Comparison of ENCODE assay signal across 24 cellular contexts in the genomic region with DNA sequence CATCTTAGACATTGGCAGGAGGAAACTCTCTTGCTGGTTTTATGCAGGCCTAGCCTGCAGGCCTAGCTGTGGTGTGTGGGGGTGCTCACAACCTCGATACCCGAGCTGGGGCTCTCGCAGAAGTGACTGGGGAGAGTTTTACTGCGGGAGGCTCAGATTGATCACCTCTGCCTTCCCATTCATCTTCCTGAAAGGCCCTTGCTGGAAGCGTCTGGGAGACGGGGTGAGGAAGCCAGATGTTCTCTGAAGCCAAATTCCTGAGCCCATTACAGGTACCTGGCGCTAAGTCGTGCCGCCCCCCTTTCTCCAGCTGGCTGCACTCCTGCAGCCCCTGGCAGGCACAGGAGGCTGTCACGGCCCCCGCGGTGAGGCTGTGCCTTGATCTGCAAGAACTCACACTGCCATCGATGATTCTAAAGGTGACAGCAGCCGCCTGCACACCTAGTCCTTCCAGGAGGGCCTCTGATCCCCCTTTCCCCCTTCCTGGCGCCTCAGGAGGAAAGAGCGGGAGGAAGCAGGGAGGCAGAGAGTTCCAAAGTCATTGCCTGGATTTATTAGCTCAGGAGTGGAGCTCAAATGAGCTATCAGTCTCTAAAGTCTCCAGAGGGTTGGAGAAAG.
DNase-seq lines count a peak whose midpoint lies in the region; ATAC-seq and TF ChIP-seq lines count a peak whose summit lies in the region.
"Had no signal": no experiment of that assay in that cellular context is flagged by ENCODE, and none has a peak within 500 bp of the region (broad histone marks: within the 10 kb centered on the region; RNA-seq: fewer than 3 reads in every experiment).

No MANE protein-coding gene starts in this region.

- TF ChIP-seq CTCF in cardiac muscle cell (IDR thresholded peaks at IDR 0.05; ENCODE audit: low read depth, low read length) (no peak), right atrium auricular region (IDR thresholded peaks at IDR 0.05) (no peak), neural progenitor cell (IDR thresholded peaks at IDR 0.05) (no peak), vagina (IDR thresholded peaks at IDR 0.05) (no peak), chondrocyte (IDR thresholded peaks at IDR 0.05) (no peak)

- H3K27me3 Mint-ChIP-seq in neural progenitor cell (ENCODE audit: insufficient read depth, low read depth) (peaks cover 12% of the 10 kb centered on the region), chondrocyte (ENCODE audit: low read depth) (no peaks in the 10 kb centered on the region)
- H3K27me3 Mint-ChIP-seq: activated naive CD8-positive, alpha-beta T cell treated with anti-CD3 and anti-CD28 coated beads, Interleukin-2, amount 50 U/mL, for 24 hours; effector memory CD8-positive, alpha-beta T cell had no signal

- H3K27ac Mint-ChIP-seq in neural progenitor cell = no peak overlapping the region
- H3K27ac Mint-ChIP-seq in chondrocyte (ENCODE audit: unreplicated experiment) = no peak overlapping the region
- H3K27ac Mint-ChIP-seq: activated naive CD8-positive, alpha-beta T cell treated with anti-CD3 and anti-CD28 coated beads, Interleukin-2, amount 50 U/mL, for 24 hours; activated T-helper 2 cell treated with anti-CD3 and anti-CD28 coated beads, Interferon-gamma antibody, Interleukin-2, Interleukin-4, amounts not matched to agents 10 μg/mL and 5 μg/mL and 100 μg/mL, durations not matched to agents 14 hours and 24 hours and 36 hours had no signal

- no peak for DNase-seq in cardiac muscle cell (ENCODE audit: low read depth in 1 of 2, low spot score in 1 of 2)
- DNase-seq in right atrium auricular region (ENCODE audit: low spot score) = no peak
- peak; percentile 34 for DNase-seq in neural progenitor cell (ENCODE audit: low spot score)
- DNase-seq in vagina (ENCODE audit: extremely low spot score in 2 of 2) = no peak
- DNase-seq in chondrocyte (ENCODE audit: low spot score) = no peak
- DNase-seq in stimulated activated CD4-positive, alpha-beta T cell treated with anti-CD3 and anti-CD28 coated beads, Interleukin-1b, Interleukin-23, amount 100 ng/mL, for 48 hours = no peak
- DNase-seq: activated naive CD8-positive, alpha-beta T cell treated with anti-CD3 and anti-CD28 coated beads, Interleukin-2, amount 50 U/mL, for 24 hours; central memory CD4-positive, alpha-beta T cell; effector memory CD8-positive, alpha-beta T cell; GOT3; heart left ventricle; immature natural killer cell; left ventricle myocardium superior; mucosa of descending colon; NCI-H1105; NCI-H2081 treated with DMSO at 0.1 percent for 48 hours; T1000 had no signal

- H3K4me1 Mint-ChIP-seq in neural progenitor cell (peaks cover 39% of the 10 kb centered on the region), chondrocyte (ENCODE audit: low read depth) (peaks cover 39% of the 10 kb centered on the region)
- H3K4me1 Mint-ChIP-seq: activated naive CD8-positive, alpha-beta T cell treated with anti-CD3 and anti-CD28 coated beads, Interleukin-2, amount 50 U/mL, for 24 hours had no signal

- TF ChIP-seq POLR2A in vagina (IDR thresholded peaks at IDR 0.05) = no peak

- intact Hi-C loops in vagina (cut with DNase I) = no loop called here

- H3K27me3 ChIP-seq in cardiac muscle cell (no peaks in the 10 kb centered on the region), right atrium auricular region (no peaks in the 10 kb centered on the region), ectodermal cell (ENCODE audit: control insufficient read depth, insufficient read depth, low read length, poor library complexity, severe bottlenecking) (no peaks in the 10 kb centered on the region), neural progenitor cell (no peaks in the 10 kb centered on the region), vagina (no peaks in the 10 kb centered on the region)
- H3K27me3 ChIP-seq: BLaER1, heart left ventricle had no signal

- peak overlapping the region; percentile 35 for H3K4me2 ChIP-seq in neural progenitor cell
- H3K4me2 ChIP-seq: A549, BLaER1 had no signal

- H3K36me3 Mint-ChIP-seq in neural progenitor cell = peaks cover 4% of the 10 kb centered on the region
- peaks cover 10% of the 10 kb centered on the region for H3K36me3 Mint-ChIP-seq in chondrocyte (ENCODE audit: low read depth)

- ATAC-seq in HG02973 (IDR thresholded peaks at IDR 0.05; ENCODE audit: unreplicated experiment) = no peak
- ATAC-seq: A549; activated CD4-positive, CD25-positive, alpha-beta regulatory T cell treated with anti-CD3 and anti-CD28 coated beads, Interleukin-2, amount 50 U/mL, for 24 hours; activated naive CD8-positive, alpha-beta T cell treated with anti-CD3 and anti-CD28 coated beads, Interleukin-2, amount 50 U/mL, for 24 hours; effector memory CD8-positive, alpha-beta T cell; heart left ventricle; left ventricle myocardium superior; mucosa of descending colon had no signal

- H3K4me3 Mint-ChIP-seq in neural progenitor cell (no peak overlapping the region), chondrocyte (ENCODE audit: unreplicated experiment) (no peak overlapping the region)
- H3K4me3 Mint-ChIP-seq: activated naive CD8-positive, alpha-beta T cell treated with anti-CD3 and anti-CD28 coated beads, Interleukin-2, amount 50 U/mL, for 24 hours; effector memory CD8-positive, alpha-beta T cell; immature natural killer cell had no signal

- no peaks in the 10 kb centered on the region for H3K79me2 ChIP-seq in neural progenitor cell (ENCODE audit: low read depth)

- H3K9me3 Mint-ChIP-seq in neural progenitor cell (no peaks in the 10 kb centered on the region), chondrocyte (ENCODE audit: low read depth) (no peaks in the 10 kb centered on the region)
- H3K9me3 Mint-ChIP-seq: activated naive CD8-positive, alpha-beta T cell treated with anti-CD3 and anti-CD28 coated beads, Interleukin-2, amount 50 U/mL, for 24 hours; activated T-helper 2 cell treated with anti-CD3 and anti-CD28 coated beads, Interferon-gamma antibody, Interleukin-2, Interleukin-4, amounts not matched to agents 10 μg/mL and 5 μg/mL and 100 μg/mL, durations not matched to agents 14 hours and 24 hours and 36 hours; effector memory CD8-positive, alpha-beta T cell; immature natural killer cell had no signal

- no peak overlapping the region for H2AFZ ChIP-seq in neural progenitor cell (replicated peaks)

- H3K36me3 ChIP-seq in cardiac muscle cell (peaks cover 14% of the 10 kb centered on the region), right atrium auricular region (peaks cover 36% of the 10 kb centered on the region), ectodermal cell (ENCODE audit: control insufficient read depth, insufficient read depth, low read length) (peaks cover 5% of the 10 kb centered on the region), neural progenitor cell (no peaks in the 10 kb centered on the region), vagina (peaks cover 0 to 31% of the 10 kb centered on the region in 2 donors)

- no peak overlapping the region for H3K9ac ChIP-seq in neural progenitor cell
- H3K9ac ChIP-seq: BLaER1 had no signal

- peaks cover 67% of the 10 kb centered on the region for H4K20me1 ChIP-seq in neural progenitor cell (ENCODE audit: low read depth)

- H3K4me3 ChIP-seq in cardiac muscle cell = no peak overlapping the region
- no peak overlapping the region for H3K4me3 ChIP-seq in right atrium auricular region
- no peak overlapping the region for H3K4me3 ChIP-seq in ectodermal cell (ENCODE audit: insufficient read depth, low read depth, low read length)
- H3K4me3 ChIP-seq in neural progenitor cell = no peak overlapping the region
- H3K4me3 ChIP-seq in vagina = no peak overlapping the region
- H3K4me3 ChIP-seq: A549, BLaER1, heart left ventricle, mucosa of descending colon, SK-N-MC had no signal

- H3K4me1 ChIP-seq in cardiac muscle cell (ENCODE audit: low read depth) = no peaks in the 10 kb centered on the region
- H3K4me1 ChIP-seq in right atrium auricular region = peaks cover 0 to 62% of the 10 kb centered on the region in 2 donors
- H3K4me1 ChIP-seq in ectodermal cell (ENCODE audit: control insufficient read depth, insufficient read depth, low read length) = peaks cover 34% of the 10 kb centered on the region
- peaks cover 19% of the 10 kb centered on the region for H3K4me1 ChIP-seq in neural progenitor cell
- H3K4me1 ChIP-seq in vagina = peaks cover 68% of the 10 kb centered on the region

- H3K27ac ChIP-seq in cardiac muscle cell (peak overlapping the region; percentile 45), right atrium auricular region (peak overlapping the region in 1 of 2 donors; percentile 80), ectodermal cell (ENCODE audit: insufficient read depth, low read depth, low read length, poor library complexity, severe bottlenecking) (peak overlapping the region; percentile 36), neural progenitor cell (peak overlapping the region; percentile 78), vagina (peak overlapping the region; percentile 67)
- H3K27ac ChIP-seq: A549, BLaER1, SK-N-MC had no signal

- 76 to 78% methylated on average over 16 of the region's 16 CpGs for WGBS in ectodermal cell, 2 experiments

- no peaks in the 10 kb centered on the region for H3K9me3 ChIP-seq in cardiac muscle cell (ENCODE audit: low read depth)
- H3K9me3 ChIP-seq in right atrium auricular region = no peaks in the 10 kb centered on the region
- no peaks in the 10 kb centered on the region for H3K9me3 ChIP-seq in ectodermal cell (ENCODE audit: control insufficient read depth, low read length)
- no peaks in the 10 kb centered on the region for H3K9me3 ChIP-seq in neural progenitor cell (ENCODE audit: low read depth)
- no peaks in the 10 kb centered on the region for H3K9me3 ChIP-seq in vagina
- H3K9me3 ChIP-seq: A549, BLaER1, heart left ventricle, mucosa of descending colon had no signal

- peaks cover 15% of the 10 kb centered on the region for H3F3A ChIP-seq in neural progenitor cell (ENCODE audit: low read depth)
